In the genomic region with DNA sequence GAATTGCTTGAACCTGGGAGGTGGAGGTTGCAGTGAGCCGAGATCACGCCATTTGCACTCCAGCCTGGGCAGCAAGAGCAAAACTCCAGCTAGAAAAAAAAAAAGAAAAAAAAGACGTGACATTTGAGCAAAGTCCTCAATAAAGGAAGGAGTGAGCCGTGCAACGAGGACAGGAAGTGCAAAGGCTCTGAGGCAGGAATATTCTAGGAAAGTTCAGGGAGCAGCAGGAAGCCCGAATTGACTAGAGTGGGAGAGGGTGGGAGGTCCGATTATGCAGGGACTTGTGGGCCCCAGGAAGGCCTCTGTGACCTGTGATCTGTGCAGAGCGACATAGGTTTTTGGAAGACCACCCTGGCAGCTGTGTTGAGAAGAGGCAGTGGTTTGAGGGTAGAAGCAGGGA, we compare ENCODE assay signal across 16 cellular contexts. TPM values are rescaled to one million over a fixed set of nuclear protein-coding genes. Genes with fewer than 3 reads are reported as not detected.
A peak's percentile ranks its signal among the peaks of the same experiment; 100 is the strongest.
DNase-seq lines count a peak whose midpoint lies in the region; ATAC-seq and TF ChIP-seq lines count a peak whose summit lies in the region.
"Had no signal": no experiment of that assay in that cellular context is flagged by ENCODE, and none has a peak within 500 bp of the region (broad histone marks: within the 10 kb centered on the region; RNA-seq: fewer than 3 reads in every experiment).

No MANE protein-coding gene starts in this region.

- ATAC-seq in GM18519 (IDR thresholded peaks at IDR 0.05; ENCODE audit: low FRiP score, unreplicated experiment) = no peak
- ATAC-seq: heart right ventricle had no signal

- no peak overlapping the region for H3K4me3 ChIP-seq in transverse colon
- H3K4me3 ChIP-seq: esophagus squamous epithelium, heart right ventricle, upper lobe of left lung had no signal

- no peak overlapping the region for H3K4me3 Mint-ChIP-seq in activated CD4-positive, alpha-beta T cell treated with anti-CD3 and anti-CD28 coated beads, Interleukin-2, amount 10 ng/mL, durations not matched to agents 24 days and 14 days
- no peak overlapping the region for H3K4me3 Mint-ChIP-seq in activated CD4-positive, alpha-beta memory T cell treated with anti-CD3 and anti-CD28 coated beads, Interleukin-2, amount 10 ng/mL, durations not matched to agents 7 days and 5 days
- H3K4me3 Mint-ChIP-seq in immature natural killer cell = peak overlapping the region in 2 of 5 donors; percentile 2 to 35

- no peak for DNase-seq in activated CD4-positive, alpha-beta T cell treated with anti-CD3 and anti-CD28 coated beads, Interleukin-2, amount 10 ng/mL, durations not matched to agents 24 days and 14 days
- DNase-seq in activated CD4-positive, alpha-beta T cell treated with anti-CD3 and anti-CD28 coated beads for 48 hours = no peak
- DNase-seq in activated CD4-positive, alpha-beta memory T cell treated with anti-CD3 and anti-CD28 coated beads, Interleukin-2, amount 10 ng/mL, durations not matched to agents 7 days and 5 days = peak; percentile 5
- no peak for DNase-seq in immature natural killer cell
- DNase-seq in stimulated activated CD8-positive, alpha-beta memory T cell treated with anti-CD3 and anti-CD28 coated beads, Interleukin-4, amount 100 ng/mL, for 48 hours = peak; percentile 8
- no peak for DNase-seq in transverse colon
- no peak for DNase-seq in NCI-H2196 treated with DMSO at 0.1 percent for 48 hours (lab: John Stamatoyannopoulos, UW; ENCODE audit: unreplicated experiment)
- DNase-seq: esophagus squamous epithelium; heart right ventricle; NCI-H2081 treated with DMSO at 0.1 percent for 48 hours; NCI-H774; stimulated activated CD4-positive, alpha-beta T cell treated with anti-CD3 and anti-CD28 coated beads, Interleukin-2, amount 100 ng/mL, for 24 hours; T-helper 9 cell; upper lobe of left lung had no signal

- POLR2A ChIA-PET in activated CD4-positive, alpha-beta memory T cell treated with anti-CD3 and anti-CD28 coated beads, Interleukin-2, amount 10 ng/mL, durations not matched to agents 7 days and 5 days (lab: Charles Lee) = interaction anchor here (1.0 to 1.4 kb wide), 2 partner anchors 8 to 18 kb away, joined by 3 read pairs; partner anchors contain the start of gene LASP1NB

- CTCF ChIA-PET in activated CD4-positive, alpha-beta memory T cell treated with anti-CD3 and anti-CD28 coated beads, Interleukin-2, amount 10 ng/mL, durations not matched to agents 7 days and 5 days (lab: Charles Lee) = interaction anchor here (0.7 kb wide), 1 partner anchor 46 kb away, joined by 3 read pairs; no protein-coding TSS in a partner anchor

- in situ Hi-C loops in transverse colon (cut with MboI; ENCODE audit: low pct_ligation_motif_present in 1 of 4, low pct_unique_long_range_greater_than_20kb in 1 of 4, low sequenced_read_pairs in 3 of 4) = no loop called here

- no peak overlapping the region for H3K27ac ChIP-seq in transverse colon
- H3K27ac ChIP-seq: esophagus squamous epithelium, heart right ventricle had no signal

- H3K4me1 ChIP-seq in transverse colon = peaks cover 15 to 53% (median 21%) of the 10 kb centered on the region in 4 donors

- H3K27me3 Mint-ChIP-seq in activated CD4-positive, alpha-beta T cell treated with anti-CD3 and anti-CD28 coated beads, Interleukin-2, amount 10 ng/mL, durations not matched to agents 24 days and 14 days = no peaks in the 10 kb centered on the region
- no peaks in the 10 kb centered on the region for H3K27me3 Mint-ChIP-seq in activated CD4-positive, alpha-beta memory T cell treated with anti-CD3 and anti-CD28 coated beads, Interleukin-2, amount 10 ng/mL, durations not matched to agents 7 days and 5 days
- H3K27me3 Mint-ChIP-seq in immature natural killer cell (ENCODE audit: low read depth in 3 of 3) = peaks cover 10 to 13% (median 11%) of the 10 kb centered on the region in 3 donors

- H3K27ac Mint-ChIP-seq in activated CD4-positive, alpha-beta T cell treated with anti-CD3 and anti-CD28 coated beads, Interleukin-2, amount 10 ng/mL, durations not matched to agents 24 days and 14 days = peak overlapping the region; percentile 9
- peak overlapping the region; percentile 55 for H3K27ac Mint-ChIP-seq in activated CD4-positive, alpha-beta memory T cell treated with anti-CD3 and anti-CD28 coated beads, Interleukin-2, amount 10 ng/mL, durations not matched to agents 7 days and 5 days
- peak overlapping the region; percentile 5 to 87 (median 76) for H3K27ac Mint-ChIP-seq in immature natural killer cell

- TF ChIP-seq CTCF in transverse colon (IDR thresholded peaks at IDR 0.05) = no peak

- no peak for TF ChIP-seq EP300 in transverse colon (IDR thresholded peaks at IDR 0.05; ENCODE audit: low read depth)

- H3K36me3 ChIP-seq in transverse colon = peaks cover 0 to 55% (median 21%) of the 10 kb centered on the region in 4 donors

- H3K9me3 ChIP-seq in transverse colon = no peaks in the 10 kb centered on the region
- H3K9me3 ChIP-seq: esophagus squamous epithelium, heart right ventricle, upper lobe of left lung had no signal

- intact Hi-C loops in activated CD4-positive, alpha-beta T cell treated with anti-CD3 and anti-CD28 coated beads, Interleukin-2, amount 10 ng/mL, durations not matched to agents 24 days and 14 days (cut with micrococcal nuclease) = no loop called here
- intact Hi-C loops in transverse colon (cut with DNase I; ENCODE audit: low total_unique reads) = no loop called here

- no peaks in the 10 kb centered on the region for H3K27me3 ChIP-seq in transverse colon
- H3K27me3 ChIP-seq: esophagus squamous epithelium, heart right ventricle, upper lobe of left lung had no signal

- H3K4me1 Mint-ChIP-seq in activated CD4-positive, alpha-beta T cell treated with anti-CD3 and anti-CD28 coated beads, Interleukin-2, amount 10 ng/mL, durations not matched to agents 24 days and 14 days = peaks cover 11% of the 10 kb centered on the region
- H3K4me1 Mint-ChIP-seq in activated CD4-positive, alpha-beta memory T cell treated with anti-CD3 and anti-CD28 coated beads, Interleukin-2, amount 10 ng/mL, durations not matched to agents 7 days and 5 days = peaks cover 18% of the 10 kb centered on the region
- peaks cover 62 to 68% of the 10 kb centered on the region in 2 donors for H3K4me1 Mint-ChIP-seq in immature natural killer cell

- no peaks in the 10 kb centered on the region for H3K9me3 Mint-ChIP-seq in activated CD4-positive, alpha-beta T cell treated with anti-CD3 and anti-CD28 coated beads, Interleukin-2, amount 10 ng/mL, durations not matched to agents 24 days and 14 days
- H3K9me3 Mint-ChIP-seq in activated CD4-positive, alpha-beta memory T cell treated with anti-CD3 and anti-CD28 coated beads, Interleukin-2, amount 10 ng/mL, durations not matched to agents 7 days and 5 days = no peaks in the 10 kb centered on the region
- H3K9me3 Mint-ChIP-seq in immature natural killer cell = no peaks in the 10 kb centered on the region

- H3K36me3 Mint-ChIP-seq in activated CD4-positive, alpha-beta T cell treated with anti-CD3 and anti-CD28 coated beads, Interleukin-2, amount 10 ng/mL, durations not matched to agents 24 days and 14 days (ENCODE audit: low read depth) = peaks cover 42% of the 10 kb centered on the region
- H3K36me3 Mint-ChIP-seq in activated CD4-positive, alpha-beta memory T cell treated with anti-CD3 and anti-CD28 coated beads, Interleukin-2, amount 10 ng/mL, durations not matched to agents 7 days and 5 days (ENCODE audit: low read depth) = peaks cover 61% of the 10 kb centered on the region
- H3K36me3 Mint-ChIP-seq in immature natural killer cell = peaks cover 12 to 39% (median 14%) of the 10 kb centered on the region in 3 donors

- TF ChIP-seq POLR2A in transverse colon (IDR thresholded peaks at IDR 0.05) = no peak

- WGBS in transverse colon (ENCODE audit: low coverage in 1 of 2), 2 donors = 67 to 74% methylated on average over 4 to 8 of the region's 8 CpGs

RNA-seq across cellular contexts. Expression of gene LASP1, which starts 46.9 kb away (rescaled TPM):
- total RNA-seq in activated CD4-positive, alpha-beta T cell treated with anti-CD3 and anti-CD28 coated beads, Interleukin-2, amount 10 ng/mL, durations not matched to agents 24 days and 14 days = 130 and 131 TPM in 2 replicates
- 100 to 1,000 TPM; 193 to 196 TPM for total RNA-seq in activated CD4-positive, alpha-beta memory T cell treated with anti-CD3 and anti-CD28 coated beads, Interleukin-2, amount 10 ng/mL, durations not matched to agents 7 days and 5 days
- polyA plus RNA-seq in immature natural killer cell = 100 to 1,000 TPM in 1 of 3 donors, 10 to 100 TPM in 2; 94.3 to 171 (median 96.5) TPM
- 100 to 1,000 TPM; 117 to 553 (median 307) TPM for total RNA-seq in transverse colon

RNA-seq across cellular contexts. Expression of gene FBXO47, which starts 50.4 kb away (rescaled TPM):
- 0.09 TPM in 1 of 2 replicates, not detected in the other for total RNA-seq in activated CD4-positive, alpha-beta T cell treated with anti-CD3 and anti-CD28 coated beads, Interleukin-2, amount 10 ng/mL, durations not matched to agents 24 days and 14 days
- total RNA-seq in activated CD4-positive, alpha-beta memory T cell treated with anti-CD3 and anti-CD28 coated beads, Interleukin-2, amount 10 ng/mL, durations not matched to agents 7 days and 5 days = not detected
- polyA plus RNA-seq in immature natural killer cell = not detected
- total RNA-seq in transverse colon = not detected
- total RNA-seq: esophagus squamous epithelium, G401, heart right ventricle, upper lobe of left lung had no signal
- polyA plus RNA-seq: heart right ventricle had no signal

Comparison
In these comparisons a context has a peak if more than half of its experiments do, and no peak if none do; other contexts are left out.
1. DNase-seq: peak in activated CD4-positive, alpha-beta memory T cell treated with anti-CD3 and anti-CD28 coated beads, Interleukin-2, amount 10 ng/mL, durations not matched to agents 7 days and 5 days (single experiment) and stimulated activated CD8-positive, alpha-beta memory T cell treated with anti-CD3 and anti-CD28 coated beads, Interleukin-4, amount 100 ng/mL, for 48 hours (single experiment); none in activated CD4-positive, alpha-beta T cell treated with anti-CD3 and anti-CD28 coated beads, Interleukin-2, amount 10 ng/mL, durations not matched to agents 24 days and 14 days (single experiment), activated CD4-positive, alpha-beta T cell treated with anti-CD3 and anti-CD28 coated beads for 48 hours (single experiment), immature natural killer cell (0 of 3), transverse colon (single experiment) and NCI-H2196 treated with DMSO at 0.1 percent for 48 hours (single experiment).
2. H3K27ac Mint-ChIP-seq: peak in every context shown above with its lines; median percentile 76 in immature natural killer cell; 55 in activated CD4-positive, alpha-beta memory T cell treated with anti-CD3 and anti-CD28 coated beads, Interleukin-2, amount 10 ng/mL, durations not matched to agents 7 days and 5 days; 9 in activated CD4-positive, alpha-beta T cell treated with anti-CD3 and anti-CD28 coated beads, Interleukin-2, amount 10 ng/mL, durations not matched to agents 24 days and 14 days.